ENCODE assay signal across 17 cellular contexts in genomic region chr4:81965911-81966310, GRCh38.
DNase-seq lines count a peak whose midpoint lies in the region; ATAC-seq and TF ChIP-seq lines count a peak whose summit lies in the region.
"Had no signal": no experiment of that assay in that cellular context is flagged by ENCODE, and none has a peak within 500 bp of the region (broad histone marks: within the 10 kb centered on the region; RNA-seq: fewer than 3 reads in every experiment).

No MANE protein-coding gene starts in this region.

- H3K4me2 ChIP-seq in MM.1S (ENCODE audit: low read depth, low read length), result peak overlapping the region; percentile 45

- DNase-seq in activated CD4-positive, alpha-beta T cell treated with anti-CD3 and anti-CD28 coated beads, Interleukin-2, amount 10 ng/mL, durations not matched to agents 7 days and 5 days, result no peak
- DNase-seq in activated CD4-positive, alpha-beta T cell treated with anti-CD3 and anti-CD28 coated beads for 4 hours, result no peak
- peak; percentile 90 for DNase-seq in MM.1S
- no peak for DNase-seq in lower lobe of right lung
- DNase-seq: 8988T; AML-193; C1 segment of cervical spinal cord; Calu3; CD4-positive, alpha-beta T cell; DMS79; KG1 had no signal

- H3K79me2 ChIP-seq in MM.1S (ENCODE audit: low read length), result no peaks in the 10 kb centered on the region

- TF ChIP-seq CTCF in MM.1S (IDR thresholded peaks at IDR 0.05; ENCODE audit: low read length) (no peak), lower lobe of right lung (IDR thresholded peaks at IDR 0.05) (no peak)

- H3K27me3 Mint-ChIP-seq in activated CD4-positive, alpha-beta T cell treated with anti-CD3 and anti-CD28 coated beads, Interleukin-2, amount 10 ng/mL, durations not matched to agents 7 days and 5 days, result no peaks in the 10 kb centered on the region
- peaks cover 12% of the 10 kb centered on the region for H3K27me3 Mint-ChIP-seq in activated T-helper 17 cell treated with anti-CD3 and anti-CD28 coated beads, Interleukin-2, amount 50 U/mL, for 72 hours
- H3K27me3 Mint-ChIP-seq: CD4-positive, alpha-beta T cell had no signal

- H3K27me3 ChIP-seq in MM.1S (replicated peaks; ENCODE audit: insufficient read depth, low read length) (no peaks in the 10 kb centered on the region), lower lobe of right lung (ENCODE audit: low read depth) (no peaks in the 10 kb centered on the region)

- H3K9ac ChIP-seq in MM.1S (ENCODE audit: low read length), result peak overlapping the region; percentile 16; the same call in 1 of the 2 replicates

- CTCF ChIA-PET in activated CD4-positive, alpha-beta T cell treated with anti-CD3 and anti-CD28 coated beads, Interleukin-2, amount 10 ng/mL, durations not matched to agents 7 days and 5 days (lab: Charles Lee), result interaction anchor here (0.6 kb wide), 1 partner anchor 351 kb away, joined by 3 read pairs; no protein-coding TSS in a partner anchor

- H3K4me3 ChIP-seq in MM.1S (ENCODE audit: low read length) (peak overlapping the region; percentile 5; the same call in 1 of the 2 replicates), lower lobe of right lung (no peak overlapping the region)

- 0 out of 2 replicates have a peak overlapping the region, but pooled peaks have one; percentile 0 for H2AFZ ChIP-seq in MM.1S (ENCODE audit: low read length)

- H3F3A ChIP-seq in MM.1S (ENCODE audit: insufficient read depth, low read length), result peaks cover 15% of the 10 kb centered on the region

- no peaks in the 10 kb centered on the region for H3K9me2 ChIP-seq in MM.1S (replicated peaks; ENCODE audit: insufficient read depth, low read length)

- no peaks in the 10 kb centered on the region for H3K9me3 Mint-ChIP-seq in activated CD4-positive, alpha-beta T cell treated with anti-CD3 and anti-CD28 coated beads, Interleukin-2, amount 10 ng/mL, durations not matched to agents 7 days and 5 days
- H3K9me3 Mint-ChIP-seq in activated T-helper 17 cell treated with anti-CD3 and anti-CD28 coated beads, Interleukin-2, amount 50 U/mL, for 72 hours, result no peaks in the 10 kb centered on the region
- H3K9me3 Mint-ChIP-seq: CD4-positive, alpha-beta T cell had no signal

- H3K27ac Mint-ChIP-seq in activated CD4-positive, alpha-beta T cell treated with anti-CD3 and anti-CD28 coated beads, Interleukin-2, amount 10 ng/mL, durations not matched to agents 7 days and 5 days, result peak overlapping the region; percentile 52
- H3K27ac Mint-ChIP-seq in activated T-helper 17 cell treated with anti-CD3 and anti-CD28 coated beads, Interleukin-2, amount 50 U/mL, for 72 hours, result no peak overlapping the region
- H3K27ac Mint-ChIP-seq: CD4-positive, alpha-beta T cell; IgD-negative memory B cell had no signal

- ATAC-seq in HG02870 (IDR thresholded peaks at IDR 0.05; ENCODE audit: unreplicated experiment), result peak; percentile 45
- ATAC-seq in activated T-helper 17 cell treated with anti-CD3 and anti-CD28 coated beads, Interleukin-2, amount 50 U/mL, for 72 hours (replicated peaks), result no peak
- no peak for ATAC-seq in lower lobe of right lung
- ATAC-seq in GM21367 (IDR thresholded peaks at IDR 0.05; ENCODE audit: unreplicated experiment), result no peak
- ATAC-seq in HG02642 (IDR thresholded peaks at IDR 0.05; ENCODE audit: poor library complexity, unreplicated experiment), result no peak
- ATAC-seq: HCT116 had no signal

- no peak overlapping the region for H3K4me3 Mint-ChIP-seq in activated CD4-positive, alpha-beta T cell treated with anti-CD3 and anti-CD28 coated beads, Interleukin-2, amount 10 ng/mL, durations not matched to agents 7 days and 5 days
- H3K4me3 Mint-ChIP-seq in activated T-helper 17 cell treated with anti-CD3 and anti-CD28 coated beads, Interleukin-2, amount 50 U/mL, for 72 hours, result no peak overlapping the region
- H3K4me3 Mint-ChIP-seq: CD4-positive, alpha-beta T cell; IgD-negative memory B cell had no signal

- peaks cover 13% of the 10 kb centered on the region for H3K4me1 Mint-ChIP-seq in activated CD4-positive, alpha-beta T cell treated with anti-CD3 and anti-CD28 coated beads, Interleukin-2, amount 10 ng/mL, durations not matched to agents 7 days and 5 days
- no peaks in the 10 kb centered on the region for H3K4me1 Mint-ChIP-seq in activated T-helper 17 cell treated with anti-CD3 and anti-CD28 coated beads, Interleukin-2, amount 50 U/mL, for 72 hours

- no peaks in the 10 kb centered on the region for H3K9me3 ChIP-seq in MM.1S (replicated peaks; ENCODE audit: insufficient read depth, low read length)
- no peaks in the 10 kb centered on the region for H3K9me3 ChIP-seq in lower lobe of right lung

- H3K36me3 ChIP-seq in MM.1S (replicated peaks; ENCODE audit: insufficient read depth, low read length) (no peaks in the 10 kb centered on the region), lower lobe of right lung (no peaks in the 10 kb centered on the region)

- H3K36me3 Mint-ChIP-seq in activated CD4-positive, alpha-beta T cell treated with anti-CD3 and anti-CD28 coated beads, Interleukin-2, amount 10 ng/mL, durations not matched to agents 7 days and 5 days (ENCODE audit: low read depth), result no peaks in the 10 kb centered on the region
- no peaks in the 10 kb centered on the region for H3K36me3 Mint-ChIP-seq in activated T-helper 17 cell treated with anti-CD3 and anti-CD28 coated beads, Interleukin-2, amount 50 U/mL, for 72 hours (ENCODE audit: low read depth)
- H3K36me3 Mint-ChIP-seq: IgD-negative memory B cell had no signal

- H3K4me1 ChIP-seq in MM.1S (ENCODE audit: low read length), result peaks cover 52% of the 10 kb centered on the region
- H3K4me1 ChIP-seq in lower lobe of right lung, result no peaks in the 10 kb centered on the region

- POLR2A ChIA-PET in activated CD4-positive, alpha-beta T cell treated with anti-CD3 and anti-CD28 coated beads, Interleukin-2, amount 10 ng/mL, durations not matched to agents 7 days and 5 days (lab: Charles Lee), result no interaction called here

- no peaks in the 10 kb centered on the region for H4K20me1 ChIP-seq in MM.1S (ENCODE audit: insufficient read depth, low read length)

- H3K27ac ChIP-seq in MM.1S (ENCODE audit: low read length) (peak overlapping the region; percentile 85), lower lobe of right lung (no peak overlapping the region)

- intact Hi-C loops in lower lobe of right lung (cut with DNase I), result no loop called here
